In the genomic region with DNA sequence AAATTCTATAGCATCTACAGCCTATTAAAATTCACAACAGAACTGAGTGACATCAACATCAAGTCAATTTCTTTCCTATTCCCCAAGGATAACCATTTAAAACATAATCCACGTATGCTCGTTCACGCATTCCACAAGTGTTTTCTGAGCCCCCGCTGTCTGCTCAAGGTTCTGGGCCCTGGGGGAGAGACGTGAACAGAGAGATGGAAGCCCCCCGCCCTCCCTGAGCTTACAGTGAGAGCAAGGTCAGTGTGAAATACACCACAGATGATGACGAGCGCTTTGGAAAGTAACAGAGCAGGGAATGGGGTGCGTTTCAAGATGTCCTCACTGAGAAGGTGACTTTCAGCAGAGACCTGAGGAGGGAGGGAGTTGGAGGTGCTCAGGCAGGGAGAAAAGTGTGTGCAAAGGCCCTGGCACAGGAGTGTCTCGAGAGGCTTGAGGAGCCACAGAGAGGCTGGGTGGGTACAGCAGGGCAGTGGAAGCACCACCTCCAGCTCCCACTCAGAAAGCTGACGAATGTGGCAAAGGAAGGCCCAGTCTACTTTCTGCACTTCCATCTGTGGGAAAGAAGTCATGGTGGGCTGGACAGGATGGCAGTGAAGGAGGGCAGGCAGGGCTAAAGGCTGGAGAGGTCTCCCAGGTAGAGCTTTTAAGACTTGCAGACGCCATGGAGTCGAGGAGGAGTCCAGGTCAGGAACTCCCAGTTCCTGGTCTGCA, we compare ENCODE assay signal across 17 cellular contexts.
A peak's percentile ranks its signal among the peaks of the same experiment; 100 is the strongest.
DNase-seq lines count a peak whose midpoint lies in the region; ATAC-seq, FAIRE-seq and TF ChIP-seq lines count a peak whose summit lies in the region.
"Had no signal": no experiment of that assay in that cellular context is flagged by ENCODE, and none has a peak within 500 bp of the region (broad histone marks: within the 10 kb centered on the region; RNA-seq: fewer than 3 reads in every experiment).

No MANE protein-coding gene starts in this region.

- H2BK12ac ChIP-seq in H1 (ENCODE audit: low read depth, low read length): no peak overlapping the region

- H3K36me3 Mint-ChIP-seq in activated CD4-positive, alpha-beta T cell treated with anti-CD3 and anti-CD28 coated beads, Interleukin-2, amount 10 ng/mL, durations not matched to agents 24 days and 14 days (ENCODE audit: low read depth): no peaks in the 10 kb centered on the region
- H3K36me3 Mint-ChIP-seq in neural progenitor cell: no peaks in the 10 kb centered on the region

- H2AK5ac ChIP-seq in H1 (ENCODE audit: low read depth, low read length) (0 out of 2 replicates have a peak overlapping the region, but pooled peaks have one; percentile 39), mesendoderm (ENCODE audit: low read length) (no peak overlapping the region)

- H3K36me3 ChIP-seq in H1 (ENCODE audit: control insufficient read depth in 2 of 4, insufficient read depth in 4 of 4, low read length in 3 of 4) (no peaks in the 10 kb centered on the region), neural progenitor cell (no peaks in the 10 kb centered on the region), mesendoderm (ENCODE audit: control insufficient read depth, insufficient read depth, low read length) (no peaks in the 10 kb centered on the region)
- H3K36me3 ChIP-seq: MG63, Peyer's patch had no signal

- H4K8ac ChIP-seq in H1 (ENCODE audit: extremely low read depth, insufficient read depth, low read length) (no peak overlapping the region), mesendoderm (ENCODE audit: low read depth, low read length) (no peak overlapping the region)

- H3K4me2 ChIP-seq in H1 (ENCODE audit: insufficient read depth in 1 of 2, low read depth in 2 of 2, low read length in 2 of 2) (no peak overlapping the region), neural progenitor cell (no peak overlapping the region), mesendoderm (ENCODE audit: low read length) (no peak overlapping the region)

- H2BK5ac ChIP-seq in H1 (ENCODE audit: low read depth, low read length) (no peak overlapping the region), mesendoderm (ENCODE audit: low read length) (no peak overlapping the region)

- no peaks in the 10 kb centered on the region; the same call in 1 of the 2 replicates for H3K23me2 ChIP-seq in H1 (ENCODE audit: low read depth, low read length)

- H3K18ac ChIP-seq in H1 (ENCODE audit: extremely low read depth, low read length): no peak overlapping the region
- H3K18ac ChIP-seq in mesendoderm (ENCODE audit: low read length): no peak overlapping the region

- intact Hi-C loops in activated CD4-positive, alpha-beta T cell treated with anti-CD3 and anti-CD28 coated beads, Interleukin-2, amount 10 ng/mL, durations not matched to agents 24 days and 14 days (cut with micrococcal nuclease): no loop called here

- CTCF ChIA-PET in AG04450 (lab: Charles Lee): no interaction called here
- CTCF ChIA-PET in H1 (lab: Charles Lee; ENCODE audit: partially characterized antibody): interaction anchor here (0.5 to 1.4 kb wide), 2 partner anchors 240 to 412 kb away, joined by 3 to 4 read pairs; no protein-coding TSS in a partner anchor

- H3K79me2 ChIP-seq in H1 (ENCODE audit: control insufficient read depth in 1 of 2, insufficient read depth in 2 of 2, low read length in 2 of 2) (no peaks in the 10 kb centered on the region), neural progenitor cell (ENCODE audit: low read depth) (no peaks in the 10 kb centered on the region), mesendoderm (ENCODE audit: control insufficient read depth, insufficient read depth, low read length) (no peaks in the 10 kb centered on the region)

- H4K5ac ChIP-seq in H1 (ENCODE audit: insufficient read length, low read depth, low read length) (no peak overlapping the region), mesendoderm (ENCODE audit: low read length) (no peak overlapping the region)

- H3K9me3 ChIP-seq in AG04450 (ENCODE audit: control insufficient read depth, insufficient read depth, low read length): peaks cover 39% of the 10 kb centered on the region
- H3K9me3 ChIP-seq in H1 (ENCODE audit: insufficient read depth in 2 of 2, low read depth in 1 of 2, low read length in 1 of 2): peaks cover 0 to 6% of the 10 kb centered on the region in 2 experiments; a peak in 1 of 4 replicates
- H3K9me3 ChIP-seq in neural progenitor cell (ENCODE audit: low read depth): no peaks in the 10 kb centered on the region
- H3K9me3 ChIP-seq: MG63, Peyer's patch had no signal

- POLR2A ChIA-PET in AG04450 (lab: Yijun Ruan, JAX) (no interaction called here), H1 (lab: Charles Lee; ENCODE audit: partially characterized antibody) (no interaction called here)

- H4K20me1 ChIP-seq in H1 (replicated peaks in 1 of 2; ENCODE audit: control insufficient read depth in 1 of 2, insufficient read depth in 2 of 2, low read length in 2 of 2): peaks cover 0 to 5% of the 10 kb centered on the region in 2 experiments
- H4K20me1 ChIP-seq in neural progenitor cell (ENCODE audit: low read depth): no peaks in the 10 kb centered on the region

- no peak overlapping the region for H4K91ac ChIP-seq in H1 (replicated peaks; ENCODE audit: insufficient read length, low read length)

- no peak for TF ChIP-seq CTCF in AG04450 (IDR thresholded peaks at IDR 0.05; ENCODE audit: low read depth, low read length)
- no peak for TF ChIP-seq CTCF in H1 (IDR thresholded peaks at IDR 0.05; ENCODE audit: control extremely low read depth in 1 of 3, insufficient read depth in 1 of 3, low read depth in 1 of 3, low read length in 3 of 3)
- TF ChIP-seq CTCF in neural progenitor cell (IDR thresholded peaks at IDR 0.05): no peak

- TF ChIP-seq POLR2A in H1 (IDR thresholded peaks at IDR 0.05; ENCODE audit: control extremely low read depth in 1 of 2, low read depth in 2 of 2, low read length in 2 of 2): no peak

- no peaks in the 10 kb centered on the region for H3K27me3 ChIP-seq in AG04450 (ENCODE audit: control insufficient read depth, insufficient read depth, low read length)
- H3K27me3 ChIP-seq in H1 (replicated peaks in 1 of 4; ENCODE audit: control insufficient read depth in 3 of 4, extremely low read depth in 1 of 4, insufficient read depth in 3 of 4, low read length in 3 of 4): no peaks in the 10 kb centered on the region; a peak in 1 of 7 replicates
- no peaks in the 10 kb centered on the region for H3K27me3 ChIP-seq in neural progenitor cell
- H3K27me3 ChIP-seq in mesendoderm (ENCODE audit: insufficient read depth, low read length, poor library complexity): no peaks in the 10 kb centered on the region
- H3K27me3 ChIP-seq: MG63, Peyer's patch had no signal

- no peak overlapping the region for H2BK120ac ChIP-seq in H1 (replicated peaks; ENCODE audit: low read depth, low read length)
- H2BK120ac ChIP-seq in mesendoderm (ENCODE audit: low read depth, low read length): no peak overlapping the region

- no peaks in the 10 kb centered on the region; the same call in 1 of the 2 replicates for H3K79me1 ChIP-seq in H1 (ENCODE audit: low read depth, low read length)
- H3K79me1 ChIP-seq in mesendoderm (ENCODE audit: low read length): no peaks in the 10 kb centered on the region

- H3K4me1 ChIP-seq in H1 (replicated peaks in 1 of 4; ENCODE audit: control insufficient read depth in 3 of 4, insufficient read depth in 4 of 4, low read length in 3 of 4) (no peaks in the 10 kb centered on the region), neural progenitor cell (peaks cover under 1% of the 10 kb centered on the region), mesendoderm (ENCODE audit: control insufficient read depth, low read depth, low read length) (no peaks in the 10 kb centered on the region)
- H3K4me1 ChIP-seq: Peyer's patch had no signal

- H3K27ac ChIP-seq in AG04450 (ENCODE audit: low read depth, low read length) (peak overlapping the region; percentile 21), H1 (ENCODE audit: low read depth, low read length) (no peak overlapping the region), neural progenitor cell (no peak overlapping the region), mesendoderm (ENCODE audit: low read depth, low read length) (no peak overlapping the region)
- H3K27ac ChIP-seq: C4-2B, Peyer's patch had no signal

- DNase-seq in activated CD4-positive, alpha-beta T cell treated with anti-CD3 and anti-CD28 coated beads, Interleukin-2, amount 10 ng/mL, durations not matched to agents 24 days and 14 days: peak; percentile 46
- no peak for DNase-seq in activated CD4-positive, alpha-beta T cell treated with anti-CD3 and anti-CD28 coated beads, Interleukin-2, amount 50 U/mL, for 1 hour
- DNase-seq in AG04450 (ENCODE audit: low read depth, low spot score) (no peak), H1 (ENCODE audit: low read depth in 1 of 2, low spot score in 2 of 2) (peak in 1 of 2 experiments; percentile 24), neural progenitor cell (ENCODE audit: low spot score) (no peak), amygdala (lab: John Stamatoyannopoulos, UW) (no peak), mesendoderm (no peak)
- DNase-seq: 8988T, H9, MG63, NCI-H1105, NCI-H1930, NCI-H510A, Right ventricle myocardium superior had no signal

- 92% methylated on average over 13 of the region's 13 CpGs; no CpG with 5 or more reads in 1 of the 2 experiments for WGBS in H1 (ENCODE audit: extremely low coverage in 1 of 2, insufficient coverage in 1 of 2, insufficient read length in 1 of 2, insufficient replicate concordance in 2 of 2, low coverage in 1 of 2, low lambda C conversion rate in 2 of 2, missing lambda C conversion rate in 1 of 2), 2 experiments
- WGBS in mesendoderm (ENCODE audit: extremely low coverage, insufficient coverage, low lambda C conversion rate): no CpG with 5 or more reads among the region's 13 CpGs

- H3K56ac ChIP-seq in H1 (replicated peaks; ENCODE audit: insufficient read length, low read depth, low read length) (no peak overlapping the region), mesendoderm (ENCODE audit: low read length) (no peak overlapping the region)

- H3K4ac ChIP-seq in H1 (replicated peaks; ENCODE audit: insufficient read length, low read depth, low read length) (no peak overlapping the region), mesendoderm (ENCODE audit: low read depth, low read length) (no peak overlapping the region)

- no peak overlapping the region for H3K27ac Mint-ChIP-seq in activated CD4-positive, alpha-beta T cell treated with anti-CD3 and anti-CD28 coated beads, Interleukin-2, amount 10 ng/mL, durations not matched to agents 24 days and 14 days
- H3K27ac Mint-ChIP-seq in neural progenitor cell: peak overlapping the region; percentile 27
- H3K27ac Mint-ChIP-seq: H9 had no signal

- no peak for ATAC-seq in HG03196 (IDR thresholded peaks at IDR 0.05; ENCODE audit: unreplicated experiment)

- H3K4me1 Mint-ChIP-seq in activated CD4-positive, alpha-beta T cell treated with anti-CD3 and anti-CD28 coated beads, Interleukin-2, amount 10 ng/mL, durations not matched to agents 24 days and 14 days: no peaks in the 10 kb centered on the region
- peaks cover 14% of the 10 kb centered on the region for H3K4me1 Mint-ChIP-seq in neural progenitor cell
- H3K4me1 Mint-ChIP-seq: H9 had no signal

- peaks cover 3% of the 10 kb centered on the region for H3K27me3 Mint-ChIP-seq in activated CD4-positive, alpha-beta T cell treated with anti-CD3 and anti-CD28 coated beads, Interleukin-2, amount 10 ng/mL, durations not matched to agents 24 days and 14 days
- H3K27me3 Mint-ChIP-seq in neural progenitor cell (ENCODE audit: insufficient read depth, low read depth): peaks cover 11% of the 10 kb centered on the region

- no peak for FAIRE-seq in H1 (lab: Jason Lieb, UNC)

- H2BK20ac ChIP-seq in H1 (ENCODE audit: low read length): no peak overlapping the region

- H3K9ac ChIP-seq in H1 (replicated peaks in 1 of 4; ENCODE audit: extremely low read depth in 1 of 4, low read depth in 3 of 4, low read length in 3 of 4) (no peak overlapping the region), neural progenitor cell (no peak overlapping the region), mesendoderm (ENCODE audit: low read length) (no peak overlapping the region)

- H3K14ac ChIP-seq in H1 (ENCODE audit: insufficient read length): no peak overlapping the region

- H3K4me3 Mint-ChIP-seq in activated CD4-positive, alpha-beta T cell treated with anti-CD3 and anti-CD28 coated beads, Interleukin-2, amount 10 ng/mL, durations not matched to agents 24 days and 14 days: no peak overlapping the region
- H3K4me3 Mint-ChIP-seq in neural progenitor cell: no peak overlapping the region
- H3K4me3 Mint-ChIP-seq: H9 had no signal

- TF ChIP-seq RAD21 in H1 (IDR thresholded peaks at IDR 0.05 in 1 of 2, conservative IDR thresholded peaks at IDR 0.05 in 1 of 2; ENCODE audit: low read depth in 2 of 2, low read length in 2 of 2): no peak

- peaks cover 34% of the 10 kb centered on the region for H3K9me3 Mint-ChIP-seq in activated CD4-positive, alpha-beta T cell treated with anti-CD3 and anti-CD28 coated beads, Interleukin-2, amount 10 ng/mL, durations not matched to agents 24 days and 14 days
- peaks cover 4% of the 10 kb centered on the region for H3K9me3 Mint-ChIP-seq in neural progenitor cell

- H2AFZ ChIP-seq in H1 (ENCODE audit: low read length) (no peak overlapping the region), neural progenitor cell (replicated peaks) (no peak overlapping the region)

- H3F3A ChIP-seq in neural progenitor cell (ENCODE audit: low read depth): no peaks in the 10 kb centered on the region

- H3K4me3 ChIP-seq in AG04450 (ENCODE audit: low read depth, low read length) (no peak overlapping the region), H1 (ENCODE audit: extremely low read depth in 1 of 4, insufficient read depth in 2 of 4, low read depth in 3 of 4, low read length in 4 of 4) (no peak overlapping the region), neural progenitor cell (no peak overlapping the region), mesendoderm (ENCODE audit: low read length) (no peak overlapping the region)
- H3K4me3 ChIP-seq: MG63, Peyer's patch had no signal

- H2BK15ac ChIP-seq in H1 (ENCODE audit: low read length): no peak overlapping the region
- H2BK15ac ChIP-seq in mesendoderm (replicated peaks; ENCODE audit: low read depth): no peak overlapping the region

- no peak overlapping the region for H3K23ac ChIP-seq in H1 (ENCODE audit: insufficient read length)
- H3K23ac ChIP-seq in mesendoderm (ENCODE audit: low read length): no peak overlapping the region

- TF ChIP-seq EP300 in H1 (IDR thresholded peaks at IDR 0.05; ENCODE audit: borderline replicate concordance in 1 of 2, low read depth in 2 of 2, low read length in 2 of 2): no peak
